Comparison of ENCODE assay signal across 1 cellular context in genomic region chr9:137030931-137031527, GRCh38.
A peak's percentile ranks its signal among the peaks of the same experiment; 100 is the strongest.
TF ChIP-seq lines count a peak whose summit lies in the region.

No MANE protein-coding gene starts in this region.

TF ChIP-seq in K562, 482 proteins besides CTCF, POLR2A, EP300 and RAD21:
- TF ChIP-seq MCM3 (IDR thresholded peaks at IDR 0.05) (no peak), TSHZ1 (CRISPR knock-in tag; IDR thresholded peaks at IDR 0.05) (no peak), DACH1 (IDR thresholded peaks at IDR 0.05; ENCODE audit: partially characterized antibody) (no peak), HDGF (IDR thresholded peaks at IDR 0.05) (no peak), TCFL5 (CRISPR knock-in tag; conservative IDR thresholded peaks at IDR 0.05) (no peak), PML (IDR thresholded peaks at IDR 0.05; ENCODE audit: low read length) (no peak), RBM39 (optimal IDR thresholded peaks at IDR 0.05; ENCODE audit: low read depth, low read length) (no peak), ID3 (CRISPR knock-in tag; IDR thresholded peaks at IDR 0.05) (no peak), ID3 (tag; IDR thresholded peaks at IDR 0.05) (no peak), TFE3 (CRISPR knock-in tag; IDR thresholded peaks at IDR 0.05) (no peak), HNRNPL (IDR thresholded peaks at IDR 0.05; ENCODE audit: low read depth, low read length) (peak; percentile 53), NFIC (IDR thresholded peaks at IDR 0.05) (peak; percentile 87)
